10 cellular contexts compared by ENCODE assay signal in the genomic region with DNA sequence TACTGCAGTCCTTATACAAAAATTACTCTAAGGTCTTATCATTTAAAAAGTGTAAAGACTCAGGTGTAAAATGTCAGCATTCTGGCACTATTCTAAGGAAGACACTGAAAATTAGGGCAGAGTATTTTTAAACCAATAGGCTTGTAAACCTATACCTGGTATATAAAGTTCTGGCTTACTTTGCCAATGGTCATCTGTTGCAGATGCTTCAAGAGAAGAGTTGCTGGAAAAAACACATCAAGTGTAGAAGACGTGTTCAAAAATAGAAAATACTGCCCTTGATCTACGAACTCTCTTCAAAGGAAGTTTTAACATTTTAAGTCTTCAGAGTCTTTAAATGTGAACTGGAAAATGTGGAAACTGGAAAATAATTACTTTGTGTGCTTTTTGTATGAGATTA. TPM values are rescaled to one million over a fixed set of nuclear protein-coding genes. Genes with fewer than 3 reads are reported as not detected.
A peak's percentile ranks its signal among the peaks of the same experiment; 100 is the strongest.
DNase-seq lines count a peak whose midpoint lies in the region; ATAC-seq and TF ChIP-seq lines count a peak whose summit lies in the region.
"Had no signal": no experiment of that assay in that cellular context is flagged by ENCODE, and none has a peak within 500 bp of the region (broad histone marks: within the 10 kb centered on the region; RNA-seq: fewer than 3 reads in every experiment).

No MANE protein-coding gene starts in this region.

- ATAC-seq in activated B cell treated with CpG ODN at 0.5 μM for 24 hours (ENCODE audit: low read depth): no peak
- no peak for ATAC-seq in stimulated activated naive CD8-positive, alpha-beta T cell treated with anti-CD3 and anti-CD28 coated beads, Interleukin-15, amount 100 ng/mL, for 72 hours
- ATAC-seq in GM18519 (IDR thresholded peaks at IDR 0.05; ENCODE audit: low FRiP score, unreplicated experiment): no peak

- H3K4me1 Mint-ChIP-seq in activated T-cell treated with anti-CD3 and anti-CD28 coated beads, Interleukin-2, amount 50 U/mL, for 24 hours (ENCODE audit: low read depth): peaks cover 65% of the 10 kb centered on the region
- H3K4me1 Mint-ChIP-seq in activated B cell treated with CpG ODN at 0.5 μM for 24 hours: peaks cover 66% of the 10 kb centered on the region
- H3K4me1 Mint-ChIP-seq in immature natural killer cell: peaks cover 35 to 67% of the 10 kb centered on the region in 2 donors
- H3K4me1 Mint-ChIP-seq in stimulated activated naive CD8-positive, alpha-beta T cell treated with anti-CD3 and anti-CD28 coated beads, Interleukin-15, amount 100 ng/mL, for 72 hours: peaks cover 46% of the 10 kb centered on the region

- POLR2A ChIA-PET in activated B cell treated with CpG ODN at 0.5 μM for 24 hours (lab: Charles Lee): interaction anchor here (0.6 to 3.0 kb wide), 3 partner anchors 17 to 543 kb away, joined by 7 to 14 read pairs (median 9); a partner anchor contains a TSS

- no peaks in the 10 kb centered on the region for H3K9me3 Mint-ChIP-seq in activated T-cell treated with anti-CD3 and anti-CD28 coated beads, Interleukin-2, amount 50 U/mL, for 24 hours
- H3K9me3 Mint-ChIP-seq in activated B cell treated with CpG ODN at 0.5 μM for 24 hours (no peaks in the 10 kb centered on the region), immature natural killer cell (no peaks in the 10 kb centered on the region)
- H3K9me3 Mint-ChIP-seq in stimulated activated naive CD8-positive, alpha-beta T cell treated with anti-CD3 and anti-CD28 coated beads, Interleukin-15, amount 100 ng/mL, for 72 hours: no peaks in the 10 kb centered on the region

- no peak for DNase-seq in activated T-cell treated with anti-CD3 and anti-CD28 coated beads, Interleukin-2, amount 50 U/mL, for 24 hours
- DNase-seq in activated T-cell treated with anti-CD3 and anti-CD28 coated beads, Interleukin-2, amount 50 U/mL, for 1 hour: no peak
- DNase-seq in activated B cell treated with CpG ODN at 0.5 μM for 24 hours: no peak
- DNase-seq in immature natural killer cell: no peak
- no peak for DNase-seq in stimulated activated naive CD8-positive, alpha-beta T cell treated with anti-CD3 and anti-CD28 coated beads, Interleukin-15, amount 100 ng/mL, for 72 hours
- DNase-seq in activated effector memory CD4-positive, alpha-beta T cell treated with Interleukin-2 at 50 U/mL for 16 hours: no peak
- no peak for DNase-seq in NCI-H2081 treated with DMSO at 0.1 percent for 48 hours (lab: John Stamatoyannopoulos, UW)
- DNase-seq: NCI-H2171; stimulated activated CD4-positive, alpha-beta T cell treated with anti-CD3 and anti-CD28 coated beads, Interleukin-1b, Interleukin-23, amount 100 ng/mL, for 48 hours had no signal

- CTCF ChIA-PET in activated B cell treated with CpG ODN at 0.5 μM for 24 hours (lab: Charles Lee): interaction anchor here (3.2 kb wide), 1 partner anchor 192 kb away, joined by 16 read pairs; no protein-coding TSS in a partner anchor

- H3K36me3 Mint-ChIP-seq in activated T-cell treated with anti-CD3 and anti-CD28 coated beads, Interleukin-2, amount 50 U/mL, for 24 hours (ENCODE audit: low read depth): peaks cover 25% of the 10 kb centered on the region
- H3K36me3 Mint-ChIP-seq in activated B cell treated with CpG ODN at 0.5 μM for 24 hours (ENCODE audit: low read depth): peaks cover 12% of the 10 kb centered on the region
- no peaks in the 10 kb centered on the region for H3K36me3 Mint-ChIP-seq in immature natural killer cell

- intact Hi-C loops in activated B cell treated with CpG ODN at 0.5 μM for 24 hours (cut with micrococcal nuclease): loop anchor here (2.0 kb wide), 1 partner anchor 16 kb away; no protein-coding TSS in a partner anchor

- H3K4me3 Mint-ChIP-seq in activated T-cell treated with anti-CD3 and anti-CD28 coated beads, Interleukin-2, amount 50 U/mL, for 24 hours: peak overlapping the region; percentile 76
- peak overlapping the region; percentile 57 for H3K4me3 Mint-ChIP-seq in activated B cell treated with CpG ODN at 0.5 μM for 24 hours
- H3K4me3 Mint-ChIP-seq in immature natural killer cell: peak overlapping the region; percentile 87 to 98 (median 90)
- peak overlapping the region; percentile 69 to 83 for H3K4me3 Mint-ChIP-seq in stimulated activated naive CD8-positive, alpha-beta T cell treated with anti-CD3 and anti-CD28 coated beads, Interleukin-15, amount 100 ng/mL, for 72 hours

- peak overlapping the region; percentile 90 for H3K27ac Mint-ChIP-seq in activated T-cell treated with anti-CD3 and anti-CD28 coated beads, Interleukin-2, amount 50 U/mL, for 24 hours
- H3K27ac Mint-ChIP-seq in activated B cell treated with CpG ODN at 0.5 μM for 24 hours (peak overlapping the region; percentile 70), immature natural killer cell (peak overlapping the region; percentile 46 to 96 (median 89))
- H3K27ac Mint-ChIP-seq in stimulated activated naive CD8-positive, alpha-beta T cell treated with anti-CD3 and anti-CD28 coated beads, Interleukin-15, amount 100 ng/mL, for 72 hours: peak overlapping the region; percentile 54 to 74

- no peak for TF ChIP-seq CTCF in activated B cell treated with CpG ODN at 0.5 μM for 24 hours (IDR thresholded peaks at IDR 0.05)

- no peaks in the 10 kb centered on the region for H3K27me3 Mint-ChIP-seq in activated T-cell treated with anti-CD3 and anti-CD28 coated beads, Interleukin-2, amount 50 U/mL, for 24 hours
- H3K27me3 Mint-ChIP-seq in activated B cell treated with CpG ODN at 0.5 μM for 24 hours (no peaks in the 10 kb centered on the region), immature natural killer cell (ENCODE audit: low read depth in 3 of 3) (peaks cover 0 to 3% (median 0%) of the 10 kb centered on the region in 3 donors)
- H3K27me3 Mint-ChIP-seq in stimulated activated naive CD8-positive, alpha-beta T cell treated with anti-CD3 and anti-CD28 coated beads, Interleukin-15, amount 100 ng/mL, for 72 hours: no peaks in the 10 kb centered on the region

RNA-seq across cellular contexts. Expression of a gene that starts 23.9 kb away (rescaled TPM):
- 37.1 and 40.7 TPM in 2 replicates for total RNA-seq in activated B cell treated with CpG ODN at 0.5 μM for 24 hours
- polyA plus RNA-seq in immature natural killer cell: 10 to 100 TPM; 46.1 to 92.9 (median 47.8) TPM
